In genomic region chr11:12755510-12755909, GRCh38 we compare ENCODE assay signal across 2 cellular contexts.
TF ChIP-seq lines count a peak whose summit lies in the region.

No MANE protein-coding gene starts in this region.

TF ChIP-seq in HepG2, 621 proteins besides CTCF, POLR2A, EP300 and RAD21:
- TF ChIP-seq, protein P1, sequence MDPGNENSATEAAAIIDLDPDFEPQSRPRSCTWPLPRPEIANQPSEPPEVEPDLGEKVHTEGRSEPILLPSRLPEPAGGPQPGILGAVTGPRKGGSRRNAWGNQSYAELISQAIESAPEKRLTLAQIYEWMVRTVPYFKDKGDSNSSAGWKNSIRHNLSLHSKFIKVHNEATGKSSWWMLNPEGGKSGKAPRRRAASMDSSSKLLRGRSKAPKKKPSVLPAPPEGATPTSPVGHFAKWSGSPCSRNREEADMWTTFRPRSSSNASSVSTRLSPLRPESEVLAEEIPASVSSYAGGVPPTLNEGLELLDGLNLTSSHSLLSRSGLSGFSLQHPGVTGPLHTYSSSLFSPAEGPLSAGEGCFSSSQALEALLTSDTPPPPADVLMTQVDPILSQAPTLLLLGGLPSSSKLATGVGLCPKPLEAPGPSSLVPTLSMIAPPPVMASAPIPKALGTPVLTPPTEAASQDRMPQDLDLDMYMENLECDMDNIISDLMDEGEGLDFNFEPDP (CRISPR knock-in tag; conservative IDR thresholded peaks at IDR 0.05) = 0 out of 2 replicates have a peak, but pooled peaks have one; percentile 18
- no peak for TF ChIP-seq MEIS2 (CRISPR knock-in tag; IDR thresholded peaks at IDR 0.05)

TF ChIP-seq in GM23338, 12 proteins besides CTCF, POLR2A, EP300 and RAD21:
- TF ChIP-seq ZNF462 (CRISPR knock-in tag; IDR thresholded peaks at IDR 0.05) (no peak), POLR2AphosphoS5 (IDR thresholded peaks at IDR 0.05; ENCODE audit: low read depth) (no peak), JUNB (IDR thresholded peaks at IDR 0.05; ENCODE audit: unreplicated experiment) (no peak), ZNF114 (CRISPR knock-in tag; IDR thresholded peaks at IDR 0.05) (no peak), EZH2phosphoT487 (IDR thresholded peaks at IDR 0.05; ENCODE audit: unreplicated experiment) (no peak), STAT1 (IDR thresholded peaks at IDR 0.05; ENCODE audit: unreplicated experiment) (no peak), ZNF331 (CRISPR knock-in tag; IDR thresholded peaks at IDR 0.05; ENCODE audit: low read depth) (no peak), EZH2 (IDR thresholded peaks at IDR 0.05; ENCODE audit: low read depth, unreplicated experiment) (no peak)
